ENCODE assay signal across 1 cellular context in the genomic region with DNA sequence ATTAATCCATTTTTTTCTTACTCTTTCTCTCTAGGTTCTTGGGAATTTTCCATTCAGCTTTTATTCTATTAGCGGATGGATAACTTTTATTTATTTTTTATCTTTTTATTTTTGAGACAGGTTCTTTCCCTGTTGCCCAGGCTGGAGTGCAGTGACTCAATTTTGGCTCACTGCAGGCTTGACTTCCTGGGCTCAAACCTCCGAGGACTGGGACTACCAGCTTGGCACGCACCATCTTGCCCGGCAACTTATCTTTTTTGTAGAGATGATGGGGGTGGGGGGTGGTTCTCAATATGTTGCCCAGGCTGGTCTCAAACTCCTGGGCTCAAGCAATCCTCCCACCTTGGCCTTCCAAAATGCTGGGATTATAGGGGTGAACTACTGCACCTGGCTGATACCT.
TF ChIP-seq lines count a peak whose summit lies in the region.

No MANE protein-coding gene starts in this region.

TF ChIP-seq in K562, 482 proteins besides CTCF, POLR2A, EP300 and RAD21:
- TF ChIP-seq TRIM28 (IDR thresholded peaks at IDR 0.05) (no peak), ZNF12 (CRISPR knock-in tag; IDR thresholded peaks at IDR 0.05) (no peak), NUFIP1 (IDR thresholded peaks at IDR 0.05; ENCODE audit: partially characterized antibody) (no peak)
- TF ChIP-seq, protein P1, sequence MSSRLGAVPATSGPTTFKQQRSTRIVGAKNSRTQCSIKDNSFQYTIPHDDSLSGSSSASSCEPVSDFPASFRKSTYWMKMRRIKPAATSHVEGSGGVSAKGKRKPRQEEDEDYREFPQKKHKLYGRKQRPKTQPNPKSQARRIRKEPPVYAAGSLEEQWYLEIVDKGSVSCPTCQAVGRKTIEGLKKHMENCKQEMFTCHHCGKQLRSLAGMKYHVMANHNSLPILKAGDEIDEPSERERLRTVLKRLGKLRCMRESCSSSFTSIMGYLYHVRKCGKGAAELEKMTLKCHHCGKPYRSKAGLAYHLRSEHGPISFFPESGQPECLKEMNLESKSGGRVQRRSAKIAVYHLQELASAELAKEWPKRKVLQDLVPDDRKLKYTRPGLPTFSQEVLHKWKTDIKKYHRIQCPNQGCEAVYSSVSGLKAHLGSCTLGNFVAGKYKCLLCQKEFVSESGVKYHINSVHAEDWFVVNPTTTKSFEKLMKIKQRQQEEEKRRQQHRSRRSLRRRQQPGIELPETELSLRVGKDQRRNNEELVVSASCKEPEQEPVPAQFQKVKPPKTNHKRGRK (tag; IDR thresholded peaks at IDR 0.05): peak; percentile 31; the same call in 1 of the 2 replicates
